Comparison of ENCODE assay signal across 8 cellular contexts in genomic region chr18:5237083-5237722, GRCh38. TPM values are rescaled to one million over a fixed set of nuclear protein-coding genes. Genes with fewer than 3 reads are reported as not detected.
A peak's percentile ranks its signal among the peaks of the same experiment; 100 is the strongest.
DNase-seq lines count a peak whose midpoint lies in the region; ATAC-seq and TF ChIP-seq lines count a peak whose summit lies in the region.

No MANE protein-coding gene starts in this region.

- H3K4me1 ChIP-seq in IMR-90 (ENCODE audit: control insufficient read depth, insufficient read depth, low read length) = no peaks in the 10 kb centered on the region
- H3K4me1 ChIP-seq in trophoblast cell (ENCODE audit: control insufficient read depth in 1 of 2, insufficient read depth in 2 of 2, low read length in 2 of 2) = peaks cover 4 to 5% of the 10 kb centered on the region in 2 experiments

- peak overlapping the region; percentile 92 for H3K27ac ChIP-seq in IMR-90 (ENCODE audit: insufficient read depth, low read length)
- H3K27ac ChIP-seq in trophoblast cell (ENCODE audit: low read depth, low read length) = peak overlapping the region; percentile 98

- H2BK12ac ChIP-seq in trophoblast cell (ENCODE audit: low read length) = no peak overlapping the region

- H3K4me2 ChIP-seq in IMR-90 (ENCODE audit: low read depth, low read length) (peak overlapping the region; percentile 91), trophoblast cell (ENCODE audit: low read length) (peak overlapping the region; percentile 84)

- CTCF ChIA-PET in IMR-90 (lab: Yijun Ruan, JAX) = no interaction called here
- CTCF ChIA-PET in activated CD8-positive, alpha-beta T cell treated with anti-CD3 and anti-CD28 coated beads, Interleukin-2, amount 10 ng/mL, durations not matched to agents 7 days and 5 days (lab: Charles Lee) = interaction anchor here (0.6 to 4.5 kb wide), 6 partner anchors 13 to 164 kb away, joined by 3 to 40 read pairs (median 4); partner anchors contain the start of gene ZBTB14
- CTCF ChIA-PET in HEK293T (lab: Yijun Ruan, JAX) = no interaction called here

- DNase-seq in NCI-H1694 (lab: John Stamatoyannopoulos, UW) (peak; percentile 43), NCI-H1694 treated with DMSO at 0.1 percent for 48 hours (lab: John Stamatoyannopoulos, UW) (no peak), IMR-90 (peak; percentile 34), glomerular visceral epithelial cell (ENCODE audit: extremely low spot score) (peak; percentile 11), trophoblast cell (no peak), HEK293T (ENCODE audit: extremely low spot score) (no peak)
- DNase-seq in activated CD8-positive, alpha-beta T cell treated with anti-CD3 and anti-CD28 coated beads, Interleukin-2, amount 10 ng/mL, durations not matched to agents 7 days and 5 days = no peak

- H2AK9ac ChIP-seq in IMR-90 (replicated peaks; ENCODE audit: low read depth, low read length, poor library complexity) = peak overlapping the region; percentile 17

- H3K4me3 ChIP-seq in IMR-90 (ENCODE audit: insufficient read depth, low read depth, low read length) (peak overlapping the region; percentile 66), trophoblast cell (ENCODE audit: low read depth, low read length) (peak overlapping the region; percentile 86)

- no peak overlapping the region; the same call in 2 of the 3 replicates for H2BK15ac ChIP-seq in IMR-90 (ENCODE audit: low read depth, low read length)

- H3K18ac ChIP-seq in IMR-90 (ENCODE audit: low read depth, low read length) (no peak overlapping the region), trophoblast cell (ENCODE audit: low read length) (no peak overlapping the region)

- POLR2A ChIA-PET in IMR-90 (lab: Charles Lee; ENCODE audit: unreplicated experiment) = interaction anchor here (0.6 to 1.7 kb wide), 3 partner anchors 9 to 98 kb away, joined by 3 read pairs; partner anchors contain the start of gene ZBTB14
- POLR2A ChIA-PET in activated CD8-positive, alpha-beta T cell treated with anti-CD3 and anti-CD28 coated beads, Interleukin-2, amount 10 ng/mL, durations not matched to agents 7 days and 5 days (lab: Charles Lee) = interaction anchor here (0.6 to 6.6 kb wide), 14 partner anchors 11 to 146 kb away, joined by 3 to 176 read pairs (median 3); partner anchors contain the start of gene ZBTB14
- POLR2A ChIA-PET in HEK293T (lab: Yijun Ruan, JAX) = no interaction called here

- H3K14ac ChIP-seq in IMR-90 (replicated peaks; ENCODE audit: low read depth, low read length) (peak overlapping the region; percentile 86), trophoblast cell (ENCODE audit: low read length) (no peak overlapping the region)

- peaks cover 26% of the 10 kb centered on the region for H3K36me3 Mint-ChIP-seq in activated CD8-positive, alpha-beta T cell treated with anti-CD3 and anti-CD28 coated beads, Interleukin-2, amount 10 ng/mL, durations not matched to agents 7 days and 5 days (ENCODE audit: low read depth)

- H3K23ac ChIP-seq in IMR-90 (ENCODE audit: low read depth, low read length) = peak overlapping the region; percentile 72
- peak overlapping the region; percentile 2 for H3K23ac ChIP-seq in trophoblast cell (ENCODE audit: low read length)

- H3K56ac ChIP-seq in IMR-90 (ENCODE audit: extremely low read depth, insufficient read depth, low read length) = peak overlapping the region; percentile 89

- H2AK5ac ChIP-seq in IMR-90 (ENCODE audit: low read depth, low read length) = no peak overlapping the region
- no peak overlapping the region for H2AK5ac ChIP-seq in trophoblast cell (ENCODE audit: low read length)

- TF ChIP-seq CTCF in IMR-90 (conservative IDR thresholded peaks at IDR 0.05; ENCODE audit: low read depth, low read length) = no peak

- H2BK120ac ChIP-seq in IMR-90 (ENCODE audit: low read depth, low read length) = peak overlapping the region; percentile 67
- no peak overlapping the region for H2BK120ac ChIP-seq in trophoblast cell (ENCODE audit: insufficient read depth, low read length, poor library complexity)

- peak overlapping the region; percentile 99 for H2AFZ ChIP-seq in IMR-90 (replicated peaks; ENCODE audit: low read length, poor library complexity)
- peak overlapping the region; percentile 93 for H2AFZ ChIP-seq in trophoblast cell (ENCODE audit: insufficient read depth, low read length, poor library complexity)

- TF ChIP-seq POLR2A in IMR-90 (IDR thresholded peaks at IDR 0.05; ENCODE audit: low read depth, low read length) = no peak

- H3K36me3 ChIP-seq in IMR-90 (ENCODE audit: control insufficient read depth, insufficient read depth, low read length) = peaks cover 4% of the 10 kb centered on the region
- peaks cover 0 to 3% of the 10 kb centered on the region in 2 experiments for H3K36me3 ChIP-seq in trophoblast cell (ENCODE audit: control insufficient read depth in 1 of 2, insufficient read depth in 2 of 2, low read length in 2 of 2)

- H3K79me2 ChIP-seq in trophoblast cell (ENCODE audit: control insufficient read depth, insufficient read depth, low read length, poor library complexity) = peaks cover 4% of the 10 kb centered on the region

- no peaks in the 10 kb centered on the region for H3K27me3 Mint-ChIP-seq in activated CD8-positive, alpha-beta T cell treated with anti-CD3 and anti-CD28 coated beads, Interleukin-2, amount 10 ng/mL, durations not matched to agents 7 days and 5 days (ENCODE audit: low read depth)

- peak overlapping the region; percentile 93 for H3K4me3 Mint-ChIP-seq in activated CD8-positive, alpha-beta T cell treated with anti-CD3 and anti-CD28 coated beads, Interleukin-2, amount 10 ng/mL, durations not matched to agents 7 days and 5 days

- peak overlapping the region; percentile 79 for H4K5ac ChIP-seq in IMR-90 (ENCODE audit: low read depth, low read length)

- in situ Hi-C loops in IMR-90 (cut with MboI; ENCODE audit: low sequenced_read_pairs) = loop anchor here (5.0 kb wide), 1 partner anchor 55 kb away; no protein-coding TSS in a partner anchor

- H2BK20ac ChIP-seq in IMR-90 (ENCODE audit: low read depth, low read length) = no peak overlapping the region

- H4K20me1 ChIP-seq in IMR-90 (ENCODE audit: insufficient read depth, low read length) = no peaks in the 10 kb centered on the region

- H2BK5ac ChIP-seq in IMR-90 (ENCODE audit: low read depth, low read length, poor library complexity, severe bottlenecking) (peak overlapping the region; percentile 95), trophoblast cell (ENCODE audit: low read depth, low read length, poor library complexity) (no peak overlapping the region)

- peaks cover 36% of the 10 kb centered on the region for H3K4me1 Mint-ChIP-seq in activated CD8-positive, alpha-beta T cell treated with anti-CD3 and anti-CD28 coated beads, Interleukin-2, amount 10 ng/mL, durations not matched to agents 7 days and 5 days (ENCODE audit: low read depth)

- H3K9me3 ChIP-seq in IMR-90 (ENCODE audit: control insufficient read depth, insufficient read depth, low read length) (no peaks in the 10 kb centered on the region), trophoblast cell (ENCODE audit: insufficient read depth, low read depth, low read length) (no peaks in the 10 kb centered on the region)

- TF ChIP-seq RAD21 in IMR-90 (IDR thresholded peaks at IDR 0.05; ENCODE audit: low read length) = no peak

- intact Hi-C loops in IMR-90 (cut with micrococcal nuclease) = loop anchor here (1.0 to 5.0 kb wide), 2 partner anchors 59 to 390 kb away; no protein-coding TSS in a partner anchor

- peak overlapping the region; percentile 3 for H4K12ac ChIP-seq in trophoblast cell (ENCODE audit: low read depth, low read length)

- H3K27ac Mint-ChIP-seq in activated CD8-positive, alpha-beta T cell treated with anti-CD3 and anti-CD28 coated beads, Interleukin-2, amount 10 ng/mL, durations not matched to agents 7 days and 5 days = peak overlapping the region; percentile 99

- H3K79me1 ChIP-seq in IMR-90 (ENCODE audit: low read depth in 1 of 2, low read length in 2 of 2) (peaks cover 10 to 21% of the 10 kb centered on the region in 2 experiments; a peak in 3 of 4 replicates), trophoblast cell (ENCODE audit: low read length) (peaks cover 8% of the 10 kb centered on the region)

- peak; percentile 39 for ATAC-seq in GM21529 (IDR thresholded peaks at IDR 0.05; ENCODE audit: unreplicated experiment)
- ATAC-seq in IMR-90 (ENCODE audit: low read depth) = peak; percentile 46
- peak; percentile 20 for ATAC-seq in activated CD8-positive, alpha-beta T cell treated with anti-CD3 and anti-CD28 coated beads, Interleukin-2, amount 10 ng/mL, durations not matched to agents 7 days and 5 days

- peak overlapping the region; percentile 75 for H4K91ac ChIP-seq in IMR-90 (ENCODE audit: insufficient read depth, low read depth, low read length)
- H4K91ac ChIP-seq in trophoblast cell (ENCODE audit: low read depth, low read length) = no peak overlapping the region

- no TSS peak for BruUV-seq in IMR-90 (replicated peaks; lab: Mats Ljungman, UMichigan)

- 0 out of 2 replicates have a peak, but pooled peaks cover 3% of the 10 kb centered on the region for H3K9me1 ChIP-seq in IMR-90 (ENCODE audit: insufficient read depth, low read length)

- WGBS in IMR-90 (ENCODE audit: extremely low coverage in 2 of 2, insufficient read length in 1 of 2), 2 experiments = 0% methylated on average over 11 of the region's 23 CpGs; no CpG with 5 or more reads in 1 of the 2 experiments
- WGBS in trophoblast cell (ENCODE audit: extremely low coverage, insufficient coverage, insufficient read length) = no CpG with 5 or more reads among the region's 23 CpGs

- H3K27me3 ChIP-seq in IMR-90 (ENCODE audit: control insufficient read depth, insufficient read depth, low read length) (no peaks in the 10 kb centered on the region), trophoblast cell (ENCODE audit: insufficient read depth, low read length) (no peaks in the 10 kb centered on the region)

- H3K4ac ChIP-seq in IMR-90 (ENCODE audit: low read depth, low read length) (peak overlapping the region; percentile 93), trophoblast cell (ENCODE audit: low read depth, low read length) (no peak overlapping the region)

- dilution Hi-C loops in IMR-90 (cut with HindIII; ENCODE audit: low sequenced_read_pairs, unreplicated experiment) = no loop called here

- peak overlapping the region; percentile 73 to 90 for H4K8ac ChIP-seq in IMR-90 (ENCODE audit: low read depth in 2 of 2, low read length in 2 of 2)
- peak overlapping the region; percentile 99 for H4K8ac ChIP-seq in trophoblast cell (ENCODE audit: low read depth, low read length)

- H3K9ac ChIP-seq in IMR-90 (ENCODE audit: low read depth, low read length) (peak overlapping the region; percentile 74), trophoblast cell (ENCODE audit: low read length) (peak overlapping the region; percentile 95)

- no peaks in the 10 kb centered on the region for H3K9me3 Mint-ChIP-seq in activated CD8-positive, alpha-beta T cell treated with anti-CD3 and anti-CD28 coated beads, Interleukin-2, amount 10 ng/mL, durations not matched to agents 7 days and 5 days (ENCODE audit: insufficient read depth)

RNA-seq across cellular contexts. Expression of gene AKAIN1, which starts 40.1 kb away (rescaled TPM):
- not detected in 2 replicates for total RNA-seq in IMR-90 (2012; rRNA removed)
- polyA plus RNA-seq in IMR-90 (2012; rRNA removed) = not detected in 2 replicates
- polyA plus RNA-seq in IMR-90 (2012; cell fraction: cytosol; rRNA removed) = not detected in 2 replicates
- polyA plus RNA-seq in IMR-90 (2012; cell fraction: nucleus; rRNA removed; ENCODE audit: low replicate concordance) = not detected in 2 replicates
- not detected for total RNA-seq in activated CD8-positive, alpha-beta T cell treated with anti-CD3 and anti-CD28 coated beads, Interleukin-2, amount 10 ng/mL, durations not matched to agents 7 days and 5 days
- not detected in 2 replicates for polyA plus RNA-seq in trophoblast cell (2013)

RNA-seq across cellular contexts. Expression of gene ZBTB14, which starts 58.3 kb away (rescaled TPM):
- total RNA-seq in IMR-90 (2012; rRNA removed) = 9.1 and 10.0 TPM in 2 replicates
- polyA plus RNA-seq in IMR-90 (2012; rRNA removed) = 4.5 and 5.8 TPM in 2 replicates
- 0.98 and 2.0 TPM in 2 replicates for polyA plus RNA-seq in IMR-90 (2012; cell fraction: cytosol; rRNA removed)
- polyA plus RNA-seq in IMR-90 (2012; cell fraction: nucleus; rRNA removed; ENCODE audit: low replicate concordance) = 2.7 and 16.9 TPM in 2 replicates
- total RNA-seq in activated CD8-positive, alpha-beta T cell treated with anti-CD3 and anti-CD28 coated beads, Interleukin-2, amount 10 ng/mL, durations not matched to agents 7 days and 5 days = 10 to 100 TPM; 22.9 to 24.2 TPM
- polyA plus RNA-seq in trophoblast cell (2013) = 9.0 and 9.2 TPM in 2 replicates

Comparison
In these comparisons a context has a peak if more than half of its experiments do, and no peak if none do; other contexts are left out.
1. DNase-seq: peak in NCI-H1694 (single experiment), IMR-90 (single experiment) and glomerular visceral epithelial cell (single experiment); none in NCI-H1694 treated with DMSO at 0.1 percent for 48 hours (single experiment), activated CD8-positive, alpha-beta T cell treated with anti-CD3 and anti-CD28 coated beads, Interleukin-2, amount 10 ng/mL, durations not matched to agents 7 days and 5 days (single experiment), trophoblast cell (0 of 2) and HEK293T (single experiment).
2. Peak in every context shown above with its lines, with median percentiles within 50 percentile points of each other: ATAC-seq.